ENCODE assay signal across 26 cellular contexts in the genomic region with DNA sequence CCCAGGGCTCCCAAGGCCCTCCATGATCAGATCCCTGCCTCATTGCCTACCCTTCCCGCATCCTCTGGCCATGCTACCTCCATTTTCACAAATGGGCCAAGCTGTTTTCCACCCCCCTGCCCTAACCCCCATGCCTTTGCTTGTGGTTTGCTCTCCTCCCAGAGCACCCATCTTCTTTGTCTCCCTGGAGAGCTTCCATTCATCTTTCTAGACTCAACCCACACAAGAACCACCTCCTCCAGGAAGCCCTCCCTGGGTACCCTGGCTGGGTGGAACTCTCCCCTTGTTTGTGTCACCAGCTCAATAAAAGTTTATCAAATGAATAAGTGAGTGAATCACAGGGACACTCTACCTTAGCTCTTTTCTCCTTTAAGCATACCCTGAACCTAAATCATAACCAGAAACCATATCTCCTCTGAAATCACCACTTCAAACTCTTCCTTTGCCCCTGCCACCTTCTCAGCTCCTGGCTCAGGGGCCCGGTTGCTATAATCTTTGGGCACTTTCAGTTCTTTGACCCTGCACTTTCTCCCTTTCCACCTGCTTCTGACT. TPM values are rescaled to one million over a fixed set of nuclear protein-coding genes. Genes with fewer than 3 reads are reported as not detected.
DNase-seq lines count a peak whose midpoint lies in the region; ATAC-seq, FAIRE-seq and TF ChIP-seq lines count a peak whose summit lies in the region.
"Had no signal": no experiment of that assay in that cellular context is flagged by ENCODE, and none has a peak within 500 bp of the region (broad histone marks: within the 10 kb centered on the region; RNA-seq: fewer than 3 reads in every experiment).

No MANE protein-coding gene starts in this region.

- peak overlapping the region in 9 of 11 experiments; percentile 39 to 85 (median 58); a peak in 15 of 22 replicates for H3K4me2 ChIP-seq in BLaER1 treated with 17β-estradiol and CSF1 and Interleukin-3, amounts not matched to agents 10 nM and 100 nM

- peak overlapping the region; percentile 1 for H3K27ac Mint-ChIP-seq in T-helper 2 cell treated with Interferon-gamma antibody and Interleukin-4, amounts not matched to agents 5 μg/mL and 100 μg/mL, for 36 hours
- no peak overlapping the region for H3K27ac Mint-ChIP-seq in activated T-helper 17 cell treated with anti-CD3 and anti-CD28 coated beads, Interleukin-2, amount 50 U/mL, for 72 hours
- no peak overlapping the region for H3K27ac Mint-ChIP-seq in nephron progenitor cell

- no peak overlapping the region for H3K4me3 ChIP-seq in BLaER1 treated with 17β-estradiol and CSF1 and Interleukin-3, amounts not matched to agents 10 nM and 100 nM
- H3K4me3 ChIP-seq in gastrocnemius medialis (no peak overlapping the region), pancreas (no peak overlapping the region)

- no peaks in the 10 kb centered on the region for H3K9me3 ChIP-seq in BLaER1 treated with 17β-estradiol and CSF1 and Interleukin-3, amounts not matched to agents 10 nM and 100 nM (replicated peaks in 1 of 11)
- no peaks in the 10 kb centered on the region for H3K9me3 ChIP-seq in gastrocnemius medialis
- no peaks in the 10 kb centered on the region for H3K9me3 ChIP-seq in pancreas
- H3K9me3 ChIP-seq: SK-N-SH had no signal

- ATAC-seq in activated T-helper 17 cell treated with anti-CD3 and anti-CD28 coated beads, Interleukin-2, amount 50 U/mL, for 72 hours (replicated peaks), result peak; percentile 58
- ATAC-seq in gastrocnemius medialis, result no peak
- ATAC-seq in pancreas, result no peak

- H3K36me3 ChIP-seq in BLaER1 treated with 17β-estradiol and CSF1 and Interleukin-3, amounts not matched to agents 10 nM and 100 nM, result no peaks in the 10 kb centered on the region
- H3K36me3 ChIP-seq in gastrocnemius medialis (peaks cover 0 to 18% of the 10 kb centered on the region in 2 donors), pancreas (no peaks in the 10 kb centered on the region)

- no peak overlapping the region for H3K4me3 Mint-ChIP-seq in T-helper 2 cell treated with Interferon-gamma antibody and Interleukin-4, amounts not matched to agents 5 μg/mL and 100 μg/mL, for 36 hours
- H3K4me3 Mint-ChIP-seq in activated T-helper 17 cell treated with anti-CD3 and anti-CD28 coated beads, Interleukin-2, amount 50 U/mL, for 72 hours, result no peak overlapping the region
- H3K4me3 Mint-ChIP-seq in nephron progenitor cell, result no peak overlapping the region
- H3K4me3 Mint-ChIP-seq: CD8-positive, alpha-beta memory T cell had no signal

- FAIRE-seq in pancreas (lab: Jason Lieb, UNC), result no peak
- FAIRE-seq: G401.6, GM18507 had no signal

- H3K4me1 Mint-ChIP-seq in T-helper 2 cell treated with Interferon-gamma antibody and Interleukin-4, amounts not matched to agents 5 μg/mL and 100 μg/mL, for 36 hours (ENCODE audit: low read depth), result peaks cover 4% of the 10 kb centered on the region
- peaks cover 9% of the 10 kb centered on the region for H3K4me1 Mint-ChIP-seq in activated T-helper 17 cell treated with anti-CD3 and anti-CD28 coated beads, Interleukin-2, amount 50 U/mL, for 72 hours
- peaks cover 17% of the 10 kb centered on the region for H3K4me1 Mint-ChIP-seq in nephron progenitor cell

- no peaks in the 10 kb centered on the region for H3K36me3 Mint-ChIP-seq in T-helper 2 cell treated with Interferon-gamma antibody and Interleukin-4, amounts not matched to agents 5 μg/mL and 100 μg/mL, for 36 hours (ENCODE audit: low read depth)
- H3K36me3 Mint-ChIP-seq in activated T-helper 17 cell treated with anti-CD3 and anti-CD28 coated beads, Interleukin-2, amount 50 U/mL, for 72 hours (ENCODE audit: low read depth), result no peaks in the 10 kb centered on the region
- no peaks in the 10 kb centered on the region for H3K36me3 Mint-ChIP-seq in nephron progenitor cell (ENCODE audit: low read depth)
- H3K36me3 Mint-ChIP-seq: CD8-positive, alpha-beta memory T cell had no signal

- TF ChIP-seq CTCF in gastrocnemius medialis (IDR thresholded peaks at IDR 0.05 in 4 of 5, conservative IDR thresholded peaks at IDR 0.05 in 1 of 5) (no peak), nephron progenitor cell (IDR thresholded peaks at IDR 0.05) (no peak), pancreas (IDR thresholded peaks at IDR 0.05) (no peak)

- DNase-seq in T-helper 2 cell treated with Interferon-gamma antibody and Interleukin-4, amounts not matched to agents 5 μg/mL and 100 μg/mL, for 36 hours (ENCODE audit: low spot score), result no peak
- DNase-seq in T-helper 2 cell, result no peak
- no peak for DNase-seq in gastrocnemius medialis
- no peak for DNase-seq in nephron progenitor cell
- no peak for DNase-seq in stimulated activated naive CD4-positive, alpha-beta T cell treated with Interleukin-2 at 50 U/mL for 16 hours (lab: John Stamatoyannopoulos, UW)
- no peak for DNase-seq in pancreas
- DNase-seq: Calu3; CD8-positive, alpha-beta memory T cell; DMS153; GOT3; HCEC 1CT; NCI-H1105 treated with DMSO at 0.1 percent for 48 hours; NCI-H2029 treated with DMSO at 0.1 percent for 48 hours; NCI-H2171 treated with DMSO at 0.1 percent for 48 hours; NCI-H524 treated with DMSO at 0.1 percent for 48 hours; SIG-M5; SK-N-SH had no signal

- in situ Hi-C loops in gastrocnemius medialis (cut with MboI; ENCODE audit: low sequenced_read_pairs in 4 of 4), result no loop called here

- no peak overlapping the region for H3K9ac ChIP-seq in BLaER1 treated with 17β-estradiol and CSF1 and Interleukin-3, amounts not matched to agents 10 nM and 100 nM
- H3K9ac ChIP-seq: SK-N-SH had no signal

- H3K27me3 ChIP-seq in BLaER1 treated with 17β-estradiol and CSF1 and Interleukin-3, amounts not matched to agents 10 nM and 100 nM, result no peaks in the 10 kb centered on the region
- H3K27me3 ChIP-seq in gastrocnemius medialis, result no peaks in the 10 kb centered on the region
- no peaks in the 10 kb centered on the region for H3K27me3 ChIP-seq in pancreas

- 48 to 63% methylated on average over 2 of the region's 2 CpGs for WGBS in pancreas, 2 donors

- no peaks in the 10 kb centered on the region for H4K20me1 ChIP-seq in BLaER1 treated with 17β-estradiol and CSF1 and Interleukin-3, amounts not matched to agents 10 nM and 100 nM

- peaks cover 3% of the 10 kb centered on the region for H3K27me3 Mint-ChIP-seq in T-helper 2 cell treated with Interferon-gamma antibody and Interleukin-4, amounts not matched to agents 5 μg/mL and 100 μg/mL, for 36 hours (ENCODE audit: low read depth)
- H3K27me3 Mint-ChIP-seq in activated T-helper 17 cell treated with anti-CD3 and anti-CD28 coated beads, Interleukin-2, amount 50 U/mL, for 72 hours, result no peaks in the 10 kb centered on the region
- H3K27me3 Mint-ChIP-seq in nephron progenitor cell (ENCODE audit: low read depth, poor library complexity), result peaks cover 7% of the 10 kb centered on the region

- no peak overlapping the region for H3K27ac ChIP-seq in BLaER1 treated with 17β-estradiol and CSF1 and Interleukin-3, amounts not matched to agents 10 nM and 100 nM
- peak overlapping the region; percentile 98 to 100 (median 99) for H3K27ac ChIP-seq in gastrocnemius medialis
- no peak overlapping the region for H3K27ac ChIP-seq in pancreas
- H3K27ac ChIP-seq: 22Rv1, C4-2B had no signal

- H3K9me3 Mint-ChIP-seq in T-helper 2 cell treated with Interferon-gamma antibody and Interleukin-4, amounts not matched to agents 5 μg/mL and 100 μg/mL, for 36 hours, result no peaks in the 10 kb centered on the region
- H3K9me3 Mint-ChIP-seq in activated T-helper 17 cell treated with anti-CD3 and anti-CD28 coated beads, Interleukin-2, amount 50 U/mL, for 72 hours, result no peaks in the 10 kb centered on the region
- peaks cover 1% of the 10 kb centered on the region for H3K9me3 Mint-ChIP-seq in nephron progenitor cell
- H3K9me3 Mint-ChIP-seq: CD8-positive, alpha-beta memory T cell had no signal

- H3K4me1 ChIP-seq in BLaER1 treated with 17β-estradiol and CSF1 and Interleukin-3, amounts not matched to agents 10 nM and 100 nM, result peaks cover 17 to 72% (median 67%) of the 10 kb centered on the region in 10 experiments
- H3K4me1 ChIP-seq in gastrocnemius medialis, result peaks cover 79 to 81% of the 10 kb centered on the region in 2 donors
- H3K4me1 ChIP-seq in pancreas, result no peaks in the 10 kb centered on the region

- intact Hi-C loops in gastrocnemius medialis (cut with DNase I; ENCODE audit: low total_unique reads), result no loop called here
- intact Hi-C loops in pancreas (cut with DNase I), result no loop called here

- TF ChIP-seq POLR2A in gastrocnemius medialis (IDR thresholded peaks at IDR 0.05), result no peak

RNA-seq across cellular contexts. Expression of a gene that starts 2.9 kb away (rescaled TPM):
- under 1 TPM; 0.32 to 0.37 TPM for total RNA-seq in activated T-helper 17 cell treated with anti-CD3 and anti-CD28 coated beads, Interleukin-2, amount 50 U/mL, for 72 hours
- total RNA-seq in gastrocnemius medialis, result 100 to 1,000 TPM in 1 of 4 donors, 10 to 100 TPM in 3; 45.3 to 107 (median 69.1) TPM
- total RNA-seq in pancreas, result under 1 TPM; 0.04 to 0.41 (median 0.23) TPM
- 1 to 10 TPM in 1 of 2 donors, under 1 TPM in 1; 0.23 to 1.7 TPM for polyA plus RNA-seq in pancreas
- total RNA-seq: Calu3, M059J, RPMI7951 had no signal
- polyA plus RNA-seq: CD8-positive, alpha-beta memory T cell; SK-N-SH had no signal

RNA-seq across cellular contexts. Expression of a gene that starts 22.5 kb away (rescaled TPM):
- 1 to 10 TPM; 2.9 to 3.2 TPM for total RNA-seq in activated T-helper 17 cell treated with anti-CD3 and anti-CD28 coated beads, Interleukin-2, amount 50 U/mL, for 72 hours
- total RNA-seq in gastrocnemius medialis (under 1 TPM in 1 of 4 donors, not detected in 3; 0.13 TPM), pancreas (under 1 TPM in 4 of 6 donors, not detected in 2; 0.14 to 0.22 (median 0.20) TPM)
- under 1 TPM; 0.35 to 0.46 TPM for polyA plus RNA-seq in pancreas
- total RNA-seq: RPMI7951 had no signal

RNA-seq across cellular contexts. Expression of a gene that starts 43.5 kb away (rescaled TPM):
- 10 to 100 TPM; 29.3 to 41.4 TPM for total RNA-seq in activated T-helper 17 cell treated with anti-CD3 and anti-CD28 coated beads, Interleukin-2, amount 50 U/mL, for 72 hours
- total RNA-seq in gastrocnemius medialis, result 1 to 10 TPM; 2.2 to 5.1 (median 3.3) TPM
- total RNA-seq in pancreas, result 1 to 10 TPM in 1 of 6 donors, under 1 TPM in 5; 0.20 to 1.2 (median 0.61) TPM
- 1 to 10 TPM; 1.1 to 1.2 TPM for polyA plus RNA-seq in pancreas
- total RNA-seq: Calu3, Daoy, RPMI7951 had no signal

RNA-seq across cellular contexts. Expression of a gene that starts 44.8 kb away (rescaled TPM):
- total RNA-seq in activated T-helper 17 cell treated with anti-CD3 and anti-CD28 coated beads, Interleukin-2, amount 50 U/mL, for 72 hours, result 10 to 100 TPM; 43.0 to 54.9 TPM
- total RNA-seq in gastrocnemius medialis (10 to 100 TPM; 39.7 to 82.4 (median 56.3) TPM), pancreas (10 to 100 TPM in 1 of 6 donors, 1 to 10 TPM in 5; 4.9 to 12.5 (median 6.6) TPM)
- polyA plus RNA-seq in pancreas, result 10 to 100 TPM; 14.8 to 19.1 TPM
- total RNA-seq: RPMI7951 had no signal

RNA-seq across cellular contexts. Expression of a gene that starts 57.0 kb away (rescaled TPM):
- total RNA-seq in activated T-helper 17 cell treated with anti-CD3 and anti-CD28 coated beads, Interleukin-2, amount 50 U/mL, for 72 hours, result under 1 TPM in 1 of 2 donors, not detected in 1; 0.56 TPM
- total RNA-seq in gastrocnemius medialis, result not detected
- total RNA-seq in pancreas, result not detected
- polyA plus RNA-seq in pancreas, result not detected
- total RNA-seq: Calu3; CD8-positive, alpha-beta memory T cell; Daoy; M059J; RPMI7951 had no signal
- polyA plus RNA-seq: CD8-positive, alpha-beta memory T cell; SK-N-SH had no signal

Comparison
In these comparisons a context has a peak if more than half of its experiments do, and no peak if none do; other contexts are left out.
1. H3K27ac ChIP-seq: peak in gastrocnemius medialis (4 of 4); none in BLaER1 treated with 17β-estradiol and CSF1 and Interleukin-3, amounts not matched to agents 10 nM and 100 nM (0 of 11) and pancreas (0 of 4).
2. RNA of a gene that starts 2.9 kb away (total RNA-seq): 45.3 to 107 TPM in gastrocnemius medialis; 0.32 to 0.37 TPM in activated T-helper 17 cell treated with anti-CD3 and anti-CD28 coated beads, Interleukin-2, amount 50 U/mL, for 72 hours and 0.04 to 0.41 TPM in pancreas; every median in the first group is over 10 times any median in the second.
3. RNA of a gene that starts 43.5 kb away (total RNA-seq): 29.3 to 41.4 TPM in activated T-helper 17 cell treated with anti-CD3 and anti-CD28 coated beads, Interleukin-2, amount 50 U/mL, for 72 hours; 2.2 to 5.1 TPM in gastrocnemius medialis and 0.20 to 1.2 TPM in pancreas; every median in the first group is over 4 times any median in the second.